ENCODE assay signal across 29 cellular contexts in genomic region chr10:13006037-13006436, GRCh38.
"Had no signal": no experiment of that assay in that cellular context is flagged by ENCODE, and none has a peak within 500 bp of the region (broad histone marks: within the 10 kb centered on the region; RNA-seq: fewer than 3 reads in every experiment).

No MANE protein-coding gene starts in this region.

- H3K9me3 ChIP-seq: adrenal gland, ascending aorta, body of pancreas, breast epithelium had no signal

- H3K27ac ChIP-seq: adrenal gland, ascending aorta, body of pancreas, brain microvascular endothelial cell, breast epithelium, cardiac muscle cell had no signal

- H3K4me1 ChIP-seq: adrenal gland, breast epithelium had no signal

- DNase-seq: activated effector memory CD4-positive, alpha-beta T cell treated with anti-CD3 and anti-CD28 coated beads, Interleukin-2, amount 50 U/mL, for 16 hours; activated effector memory CD4-positive, alpha-beta T cell treated with Interleukin-2 at 50 U/mL for 16 hours; activated gamma-delta T cell; activated gamma-delta T cell treated with Interleukin-2 at 50 U/mL for 16 hours; activated naive CD4-positive, alpha-beta T cell; activated naive CD4-positive, alpha-beta T cell treated with anti-CD3 and anti-CD28 coated beads for 36 hours; activated naive CD4-positive, alpha-beta T cell treated with anti-CD3 and anti-CD28 coated beads, Interleukin-2, amount 10 ng/mL, durations not matched to agents 7 days and 5 days; activated naive CD4-positive, alpha-beta T cell treated with anti-CD3 and anti-CD28 coated beads, Interleukin-2, amount 50 U/mL, for 16 hours; activated naive CD4-positive, alpha-beta T cell treated with Interleukin-2 at 50 U/mL for 16 hours; activated naive CD8-positive, alpha-beta T cell treated with anti-CD3 and anti-CD28 coated beads for 36 hours; activated naive CD8-positive, alpha-beta T cell treated with anti-CD3 and anti-CD28 coated beads, Interleukin-2, amount 10 ng/mL, durations not matched to agents 7 days and 5 days; activated naive CD8-positive, alpha-beta T cell treated with anti-CD3 and anti-CD28 coated beads, Interleukin-2, amount 50 U/mL, for 24 hours; activated T-cell treated with anti-CD3 and anti-CD28 coated beads, Interleukin-2, amount 50 U/mL, for 24 hours; activated T-cell treated with anti-CD3 and anti-CD28 coated beads, Interleukin-2, amount 50 U/mL, for 4 hours; activated T-cell treated with anti-CD3 and anti-CD28 coated beads, Interleukin-2, amount 50 U/mL, for 48 hours; activated T-cell treated with anti-CD3 and anti-CD28 coated beads, Interleukin-2, amount 50 U/mL, for 72 hours; adrenal gland; amniotic stem cell; amygdala; anterior cingulate cortex; aorta; body of pancreas; brain microvascular endothelial cell; caudate nucleus; central memory CD4-positive, alpha-beta T cell; cerebellar nuclear complex had no signal

- H3K4me3 ChIP-seq: adrenal gland, ascending aorta, body of pancreas, breast epithelium, cardiac muscle cell had no signal

- H3K36me3 ChIP-seq: adrenal gland, ascending aorta, brain microvascular endothelial cell, breast epithelium, cardiac muscle cell had no signal
